ENCODE assay signal across 8 cellular contexts in the genomic region with DNA sequence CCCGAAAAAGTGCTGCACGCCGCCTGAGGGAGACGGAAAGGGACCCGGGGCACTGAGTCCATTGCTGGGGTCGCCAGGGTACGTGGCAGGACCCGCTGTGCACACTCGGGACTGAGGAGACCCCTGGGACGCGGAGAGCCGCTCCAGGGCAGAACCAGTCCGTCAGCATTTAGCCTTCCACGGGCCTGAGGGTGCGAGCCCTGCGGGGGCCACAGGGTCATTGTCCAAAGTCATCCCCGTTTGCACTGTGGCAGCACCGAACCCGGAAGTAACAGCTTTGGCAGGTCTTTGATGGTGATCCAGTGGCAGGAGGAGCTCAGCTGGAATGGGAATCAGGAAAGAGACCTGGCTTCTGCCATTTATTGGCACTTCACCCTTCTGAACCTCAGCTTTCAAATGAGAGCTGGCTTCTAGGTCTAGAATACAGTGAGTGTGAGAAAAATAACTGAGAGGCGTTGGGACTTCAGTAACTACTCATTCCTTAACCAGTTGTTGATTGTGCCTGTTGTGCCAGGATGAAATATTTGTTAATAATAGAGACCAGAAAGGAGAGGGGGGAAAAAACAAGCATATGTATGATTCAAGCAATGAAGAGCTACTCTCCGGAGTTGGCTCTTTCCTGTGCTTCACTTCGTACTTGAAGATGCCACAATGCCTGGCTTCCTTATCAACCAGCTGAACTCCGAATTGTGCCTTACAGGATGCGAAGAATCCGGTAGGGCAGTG. TPM values are rescaled to one million over a fixed set of nuclear protein-coding genes. Genes with fewer than 3 reads are reported as not detected.
DNase-seq lines count a peak whose midpoint lies in the region; ATAC-seq, FAIRE-seq and TF ChIP-seq lines count a peak whose summit lies in the region.

No MANE protein-coding gene starts in this region.

- H3K4me3 ChIP-seq in AG09309 (ENCODE audit: control insufficient read depth, low read depth, low read length) = peak overlapping the region; percentile 67

- intact Hi-C loops in left ventricle myocardium superior (cut with micrococcal nuclease) = loop anchor here (10.0 kb wide), 1 partner anchor 65 kb away; no protein-coding TSS in a partner anchor

- no peak for DNase-seq in AG09309 (ENCODE audit: low read depth)
- peak; percentile 63 for DNase-seq in RPMI7951 (ENCODE audit: low read depth)
- DNase-seq in astrocyte of the hippocampus (ENCODE audit: low read depth, low spot score) = peak; percentile 64
- DNase-seq in left ventricle myocardium superior = peak; percentile 71
- peak; percentile 79 for DNase-seq in pons (ENCODE audit: low spot score)
- no peak for DNase-seq in D721Med (ENCODE audit: insufficient read length, low spot score)

- ATAC-seq in GM18870 (IDR thresholded peaks at IDR 0.05; ENCODE audit: unreplicated experiment) = peak; percentile 4
- peak; percentile 22 for ATAC-seq in HG03354 (IDR thresholded peaks at IDR 0.05; ENCODE audit: poor library complexity, severe bottlenecking, unreplicated experiment)
- peak; percentile 71 for ATAC-seq in left ventricle myocardium superior

- TF ChIP-seq CTCF in AG09309 (IDR thresholded peaks at IDR 0.05; ENCODE audit: control insufficient read depth, insufficient read depth, low read depth, low read length, missing control alignments) (no peak), D721Med (IDR thresholded peaks at IDR 0.05; ENCODE audit: insufficient read depth, missing control alignments) (no peak)

- FAIRE-seq in D721Med (lab: Jason Lieb, UNC) = no peak

RNA-seq across cellular contexts. Expression of a gene that starts 0.8 kb away (rescaled TPM):
- total RNA-seq in RPMI7951 (2014; rRNA removed; shearing (Covaris generic)) = 47.9 and 61.4 TPM in 2 replicates
- total RNA-seq in left ventricle myocardium superior = 21.1 TPM

Comparison
In these comparisons a context has a peak if more than half of its experiments do, and no peak if none do; other contexts are left out.
1. DNase-seq: peak in RPMI7951 (single experiment), astrocyte of the hippocampus (single experiment), left ventricle myocardium superior (single experiment) and pons (single experiment); none in AG09309 (single experiment) and D721Med (single experiment).
2. ATAC-seq: peak in every context shown above with its lines; median percentile 71 in left ventricle myocardium superior; 22 in HG03354; 4 in GM18870.